ENCODE assay signal across 20 cellular contexts in the genomic region with DNA sequence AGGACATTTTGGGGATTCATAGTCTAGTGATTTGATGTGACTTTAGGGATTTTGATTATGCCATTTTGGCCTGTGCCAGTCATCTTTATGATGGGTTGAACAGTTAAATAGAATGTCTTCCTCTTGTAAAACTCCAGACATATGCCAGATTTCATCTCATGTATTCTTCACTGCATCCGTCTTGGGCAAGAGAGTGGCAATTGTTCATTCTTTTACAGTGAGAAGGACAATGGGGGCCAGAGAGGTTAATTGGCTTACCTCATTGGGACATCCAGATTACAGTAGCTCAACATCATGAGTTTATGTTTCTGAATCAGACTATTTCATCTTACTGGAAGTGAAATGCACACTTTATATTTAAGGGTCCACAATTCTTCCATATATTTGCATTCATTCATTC.
"Had no signal": no experiment of that assay in that cellular context is flagged by ENCODE, and none has a peak within 500 bp of the region (broad histone marks: within the 10 kb centered on the region; RNA-seq: fewer than 3 reads in every experiment).

No MANE protein-coding gene starts in this region.

- ATAC-seq: activated naive CD4-positive, alpha-beta T cell treated with anti-CD3 and anti-CD28 coated beads, Interleukin-2, amount 50 U/mL, for 72 hours; activated T-cell treated with anti-CD3 and anti-CD28 coated beads, Interleukin-2, amount 50 U/mL, for 4 hours; WTC11 had no signal

- DNase-seq: activated CD4-positive, alpha-beta T cell treated with anti-CD3 and anti-CD28 coated beads, Interleukin-2, amount 10 ng/mL, durations not matched to agents 24 days and 14 days; activated CD4-positive, alpha-beta T cell treated with anti-CD3 and anti-CD28 coated beads, Interleukin-2, amount 50 U/mL, for 48 hours; activated CD4-positive, CD25-positive, alpha-beta regulatory T cell treated with anti-CD3 and anti-CD28 coated beads, Interleukin-2, amount 50 U/mL, for 72 hours; activated CD8-positive, alpha-beta memory T cell treated with anti-CD3 and anti-CD28 coated beads for 24 hours; activated effector memory CD4-positive, alpha-beta T cell treated with anti-CD3 and anti-CD28 coated beads, Interleukin-2, amount 50 U/mL, for 16 hours; activated naive CD4-positive, alpha-beta T cell treated with Interleukin-2 at 50 U/mL for 16 hours; activated T-cell treated with anti-CD3 and anti-CD28 coated beads, Interleukin-2, amount 50 U/mL, for 4 hours; amygdala; NCI-H1048; NCI-H1417; NCI-H1930; NCI-H2107; NCI-H2171 treated with DMSO at 0.1 percent for 48 hours; NCI-H226; NCI-H526; NCI-H774; NK-92 treated with Interleukin-12 subunit alpha and Interleukin-12 subunit beta, amount 100 ng/mL, for 24 hours; SHP77 treated with DMSO at 0.1 percent for 48 hours had no signal
